13 cellular contexts compared by ENCODE assay signal in the genomic region with DNA sequence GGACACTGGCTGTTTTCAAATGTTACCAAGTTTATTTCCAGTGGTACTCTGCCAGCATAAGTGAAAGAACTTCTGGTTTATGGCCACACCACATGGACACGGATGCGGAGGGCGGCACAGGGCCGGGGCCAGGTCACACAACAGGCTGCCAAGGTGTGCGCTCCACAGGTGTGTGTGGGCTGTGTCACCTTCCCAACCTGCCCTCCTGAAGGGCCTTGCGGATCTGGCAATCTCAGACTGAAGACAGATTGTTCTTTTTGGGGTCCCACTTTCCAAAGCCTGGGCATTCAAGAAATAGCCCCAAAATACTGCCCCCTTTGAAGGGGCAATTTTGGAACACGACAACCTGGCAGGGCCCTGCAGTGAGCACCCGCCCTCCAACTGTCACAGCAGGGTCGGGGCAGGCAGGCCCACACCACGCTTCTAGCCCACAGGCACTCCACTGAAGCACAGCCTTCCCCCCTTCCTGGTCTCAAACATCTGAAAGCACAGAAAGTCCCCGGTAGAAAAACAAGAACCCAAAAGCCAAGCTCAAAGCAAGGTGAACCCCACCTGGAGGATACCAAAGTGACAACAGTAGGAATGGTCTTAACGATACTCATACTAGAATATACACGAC. TPM values are rescaled to one million over a fixed set of nuclear protein-coding genes. Genes with fewer than 3 reads are reported as not detected.
DNase-seq lines count a peak whose midpoint lies in the region; ATAC-seq and TF ChIP-seq lines count a peak whose summit lies in the region.
"Had no signal": no experiment of that assay in that cellular context is flagged by ENCODE, and none has a peak within 500 bp of the region (broad histone marks: within the 10 kb centered on the region; RNA-seq: fewer than 3 reads in every experiment).

No MANE protein-coding gene starts in this region.

- H3K27me3 ChIP-seq in CD8-positive, alpha-beta memory T cell (ENCODE audit: insufficient read depth, low read length, poor library complexity, severe bottlenecking), result no peaks in the 10 kb centered on the region
- H3K27me3 ChIP-seq in rectal smooth muscle tissue (ENCODE audit: control insufficient read depth, insufficient read depth, low read length), result no peaks in the 10 kb centered on the region

- DNase-seq in CD8-positive, alpha-beta memory T cell, result peak in 1 of 5 donors; percentile 52
- DNase-seq in WTC11 (ENCODE audit: low spot score) (no peak), epithelial cell of prostate (ENCODE audit: low read depth, low spot score) (no peak), medulla oblongata (ENCODE audit: extremely low spot score) (no peak), SIG-M5 (lab: John Stamatoyannopoulos, UW) (no peak)
- DNase-seq in activated effector memory CD4-positive, alpha-beta T cell treated with Interleukin-2 at 50 U/mL for 16 hours, result no peak
- DNase-seq: GM23248; hypothalamus; NCI-H1105; stimulated activated CD4-positive, alpha-beta T cell treated with anti-CD3 and anti-CD28 coated beads, Interleukin-4, amount 100 ng/mL, for 1 hour had no signal

- peaks cover 0 to 1% of the 10 kb centered on the region in 2 donors for H3K27me3 Mint-ChIP-seq in CD8-positive, alpha-beta memory T cell
- no peaks in the 10 kb centered on the region; the same call in 1 of the 2 replicates for H3K27me3 Mint-ChIP-seq in WTC11 (ENCODE audit: low read depth)

- TF ChIP-seq CTCF in WTC11 (IDR thresholded peaks at IDR 0.05), result no peak

- ATAC-seq in WTC11, result no peak
- no peak for ATAC-seq in GM21447 (IDR thresholded peaks at IDR 0.05; ENCODE audit: unreplicated experiment)

- H3K27ac Mint-ChIP-seq in CD8-positive, alpha-beta memory T cell, result peak overlapping the region; percentile 70 to 99 (median 89)
- H3K27ac Mint-ChIP-seq in WTC11, result peak overlapping the region; percentile 83

- no peaks in the 10 kb centered on the region for H3K9me3 ChIP-seq in CD8-positive, alpha-beta memory T cell (ENCODE audit: low read length)

- CTCF ChIA-PET in CD8-positive, alpha-beta memory T cell (lab: Charles Lee), result interaction anchor here (1.4 kb wide), 1 partner anchor 34 kb away, joined by 3 read pairs; no protein-coding TSS in a partner anchor
- CTCF ChIA-PET in WTC11 (lab: Charles Lee), result no interaction called here

- peak overlapping the region; percentile 45 to 98 (median 81) for H3K4me3 Mint-ChIP-seq in CD8-positive, alpha-beta memory T cell
- no peak overlapping the region for H3K4me3 Mint-ChIP-seq in WTC11

- no peak overlapping the region for H3K9ac ChIP-seq in rectal smooth muscle tissue (ENCODE audit: low read length)
- H3K9ac ChIP-seq: GM23248 had no signal

- POLR2A ChIA-PET in CD8-positive, alpha-beta memory T cell (lab: Charles Lee), result no interaction called here
- POLR2A ChIA-PET in WTC11 (lab: Charles Lee), result interaction anchor here (1.8 kb wide), 1 partner anchor 15 kb away, joined by 5 read pairs; no protein-coding TSS in a partner anchor

- no peaks in the 10 kb centered on the region for H3K9me3 Mint-ChIP-seq in CD8-positive, alpha-beta memory T cell
- H3K9me3 Mint-ChIP-seq in WTC11, result no peaks in the 10 kb centered on the region

- H3K4me1 Mint-ChIP-seq in CD8-positive, alpha-beta memory T cell, result peaks cover 62 to 70% (median 63%) of the 10 kb centered on the region in 3 donors
- H3K4me1 Mint-ChIP-seq in WTC11, result peaks cover 50% of the 10 kb centered on the region

- peaks cover 60% of the 10 kb centered on the region for H3K4me1 ChIP-seq in CD8-positive, alpha-beta memory T cell (ENCODE audit: insufficient read depth, low read length)
- peaks cover 41% of the 10 kb centered on the region for H3K4me1 ChIP-seq in rectal smooth muscle tissue (ENCODE audit: control insufficient read depth, insufficient read depth, low read length)

- no peak overlapping the region for H3K27ac ChIP-seq in CD8-positive, alpha-beta memory T cell (ENCODE audit: low read depth, low read length)
- peak overlapping the region; percentile 92 for H3K27ac ChIP-seq in epithelial cell of prostate
- peak overlapping the region; percentile 95 for H3K27ac ChIP-seq in rectal smooth muscle tissue (ENCODE audit: low read depth, low read length)
- H3K27ac ChIP-seq: GM23248 had no signal

- H3K36me3 ChIP-seq in CD8-positive, alpha-beta memory T cell (ENCODE audit: insufficient read depth, low read length), result peaks cover 38% of the 10 kb centered on the region
- H3K36me3 ChIP-seq in rectal smooth muscle tissue (ENCODE audit: control insufficient read depth, insufficient read depth, low read length), result peaks cover 19% of the 10 kb centered on the region

- no peak overlapping the region for H3K4me3 ChIP-seq in CD8-positive, alpha-beta memory T cell (ENCODE audit: low read length)
- H3K4me3 ChIP-seq in rectal smooth muscle tissue (ENCODE audit: low read length), result no peak overlapping the region
- H3K4me3 ChIP-seq: GM23248 had no signal

- peaks cover 8 to 71% (median 12%) of the 10 kb centered on the region in 3 donors for H3K36me3 Mint-ChIP-seq in CD8-positive, alpha-beta memory T cell
- peaks cover 52% of the 10 kb centered on the region for H3K36me3 Mint-ChIP-seq in WTC11

TF ChIP-seq in WTC11, 78 proteins besides CTCF, POLR2A, EP300 and RAD21:
- TF ChIP-seq TEAD1 (CRISPR knock-in tag; IDR thresholded peaks at IDR 0.05) (no peak), ATF1 (CRISPR knock-in tag; IDR thresholded peaks at IDR 0.05) (no peak), ZBTB43 (CRISPR knock-in tag; IDR thresholded peaks at IDR 0.05) (no peak)
TF ChIP-seq in WTC11: peak in this region for 0.

RNA-seq across cellular contexts. Expression of gene CSNK1D, which starts 3.5 kb away (rescaled TPM):
- 100 to 1,000 TPM; 129 to 141 TPM for total RNA-seq in CD8-positive, alpha-beta memory T cell
- 74.6 TPM for polyA plus RNA-seq in CD8-positive, alpha-beta memory T cell
- total RNA-seq in WTC11 (2021), result 101 to 111 TPM (median 107 TPM) in 3 replicates

RNA-seq across cellular contexts. Expression of gene SLC16A3, which starts 41.1 kb away (rescaled TPM):
- 10 to 100 TPM; 27.5 to 31.8 TPM for total RNA-seq in CD8-positive, alpha-beta memory T cell
- polyA plus RNA-seq in CD8-positive, alpha-beta memory T cell, result 3.3 TPM
- total RNA-seq in WTC11 (2021), result 28.7 to 65.3 TPM (median 58.5 TPM) in 3 replicates

RNA-seq across cellular contexts. Expression of gene CD7, which starts 47.4 kb away (rescaled TPM):
- total RNA-seq in CD8-positive, alpha-beta memory T cell, result 100 to 1,000 TPM; 186 to 190 TPM
- polyA plus RNA-seq in CD8-positive, alpha-beta memory T cell, result 193 TPM
- total RNA-seq in WTC11 (2021), result 0.74 to 1.3 TPM (median 0.92 TPM) in 3 replicates
- total RNA-seq: Daoy had no signal

RNA-seq across cellular contexts. Expression of gene CCDC57, which starts 57.3 kb away (rescaled TPM):
- total RNA-seq in CD8-positive, alpha-beta memory T cell, result 10 to 100 TPM; 69.8 to 77.6 TPM
- polyA plus RNA-seq in CD8-positive, alpha-beta memory T cell, result 39.2 TPM
- total RNA-seq in WTC11 (2021), result 15.1 to 20.0 TPM (median 16.9 TPM) in 3 replicates

Comparison
In these comparisons a context has a peak if more than half of its experiments do, and no peak if none do; other contexts are left out.
1. RNA of gene CD7, which starts 47.4 kb away (total RNA-seq): 186 to 190 TPM in CD8-positive, alpha-beta memory T cell; 0.74 to 1.3 TPM in WTC11; every median in the first group is over 10 times any median in the second.